ENCODE assay signal across 11 cellular contexts in the genomic region with DNA sequence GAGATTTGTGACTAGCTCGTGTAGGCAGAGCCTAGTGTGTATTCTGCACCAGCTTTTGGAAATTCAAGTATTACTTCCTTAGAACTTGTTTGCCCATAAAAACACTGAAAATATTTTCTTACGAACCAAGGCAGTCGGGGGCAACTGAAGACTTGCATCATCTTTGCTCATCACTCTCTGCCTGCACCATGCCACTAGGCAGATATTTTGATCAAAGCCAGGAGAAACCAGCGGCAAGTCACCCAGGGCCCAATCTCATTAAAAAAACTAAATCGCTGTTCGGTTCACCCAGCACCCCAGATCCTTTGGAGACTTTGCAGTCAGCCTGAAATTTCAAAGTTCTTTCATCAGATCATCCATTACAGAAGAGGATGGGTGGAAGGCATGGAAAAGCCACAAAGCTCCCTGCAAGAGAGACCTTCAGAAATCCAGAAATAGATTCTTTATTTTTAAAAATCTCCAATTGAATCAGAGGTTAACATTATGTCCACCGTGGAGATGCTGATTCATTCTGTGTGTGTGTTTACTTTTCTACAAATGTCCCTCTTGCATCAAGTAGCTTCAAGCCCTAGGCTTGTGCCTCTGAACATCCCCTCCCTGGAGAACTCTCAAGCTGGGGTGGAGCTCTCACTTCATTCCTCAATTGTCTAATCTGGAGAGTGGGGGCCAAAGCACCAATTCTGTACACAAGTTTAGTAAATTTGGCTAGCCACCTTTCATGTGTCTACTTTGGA.
DNase-seq lines count a peak whose midpoint lies in the region; ATAC-seq and TF ChIP-seq lines count a peak whose summit lies in the region.
"Had no signal": no experiment of that assay in that cellular context is flagged by ENCODE, and none has a peak within 500 bp of the region (broad histone marks: within the 10 kb centered on the region; RNA-seq: fewer than 3 reads in every experiment).

No MANE protein-coding gene starts in this region.

- peak overlapping the region; percentile 96 to 99 (median 98) for H3K27ac Mint-ChIP-seq in CD4-positive, CD25-positive, alpha-beta regulatory T cell
- peak overlapping the region; percentile 6 for H3K27ac Mint-ChIP-seq in mesothelial cell of epicardium

- H3K4me3 ChIP-seq in CD4-positive, CD25-positive, alpha-beta regulatory T cell (ENCODE audit: low read depth, low read length): peak overlapping the region; percentile 100
- no peak overlapping the region for H3K4me3 ChIP-seq in ascending aorta
- no peak overlapping the region for H3K4me3 ChIP-seq in testis
- no peak overlapping the region for H3K4me3 ChIP-seq in MG63

- H3K27ac ChIP-seq in CD4-positive, CD25-positive, alpha-beta regulatory T cell (ENCODE audit: insufficient read depth, low read length, poor library complexity, severe bottlenecking): peak overlapping the region; percentile 97
- H3K27ac ChIP-seq in ascending aorta: peak overlapping the region; percentile 21 to 84
- no peak overlapping the region for H3K27ac ChIP-seq in testis

- TF ChIP-seq CTCF in ascending aorta (IDR thresholded peaks at IDR 0.05): no peak
- no peak for TF ChIP-seq CTCF in mesothelial cell of epicardium (IDR thresholded peaks at IDR 0.05; ENCODE audit: unreplicated experiment)
- no peak for TF ChIP-seq CTCF in testis (IDR thresholded peaks at IDR 0.05)

- no peaks in the 10 kb centered on the region for H3K9me3 Mint-ChIP-seq in CD4-positive, CD25-positive, alpha-beta regulatory T cell
- no peaks in the 10 kb centered on the region for H3K9me3 Mint-ChIP-seq in mesothelial cell of epicardium

- no peaks in the 10 kb centered on the region for H3K9me3 ChIP-seq in CD4-positive, CD25-positive, alpha-beta regulatory T cell (ENCODE audit: control insufficient read depth in 2 of 2, low read length in 2 of 2)
- no peaks in the 10 kb centered on the region for H3K9me3 ChIP-seq in ascending aorta
- no peaks in the 10 kb centered on the region for H3K9me3 ChIP-seq in testis
- no peaks in the 10 kb centered on the region for H3K9me3 ChIP-seq in MG63

- peaks cover 100% of the 10 kb centered on the region for H3K4me1 ChIP-seq in CD4-positive, CD25-positive, alpha-beta regulatory T cell (ENCODE audit: control insufficient read depth, insufficient read depth, low read length, poor library complexity, severe bottlenecking)
- peaks cover 18 to 55% of the 10 kb centered on the region in 2 donors for H3K4me1 ChIP-seq in ascending aorta
- peaks cover 12% of the 10 kb centered on the region for H3K4me1 ChIP-seq in testis

- H3K27me3 Mint-ChIP-seq in CD4-positive, CD25-positive, alpha-beta regulatory T cell: no peaks in the 10 kb centered on the region
- no peaks in the 10 kb centered on the region for H3K27me3 Mint-ChIP-seq in mesothelial cell of epicardium (ENCODE audit: low read depth)

- no peak for TF ChIP-seq POLR2A in testis (IDR thresholded peaks at IDR 0.05)

- 74 to 85% methylated on average over 7 of the region's 7 CpGs for WGBS in testis, 2 donors

- H3K36me3 ChIP-seq in CD4-positive, CD25-positive, alpha-beta regulatory T cell (ENCODE audit: control insufficient read depth, insufficient read depth, low read length): peaks cover 71% of the 10 kb centered on the region
- peaks cover 0 to 13% of the 10 kb centered on the region in 2 donors for H3K36me3 ChIP-seq in ascending aorta
- H3K36me3 ChIP-seq in testis (ENCODE audit: low read depth, missing control alignments): no peaks in the 10 kb centered on the region
- H3K36me3 ChIP-seq in MG63: peaks cover 53% of the 10 kb centered on the region

- peaks cover 92% of the 10 kb centered on the region for H3K36me3 Mint-ChIP-seq in CD4-positive, CD25-positive, alpha-beta regulatory T cell
- no peaks in the 10 kb centered on the region for H3K36me3 Mint-ChIP-seq in mesothelial cell of epicardium

- intact Hi-C loops in ascending aorta (cut with DNase I): loop anchor here (5.0 kb wide), 2 partner anchors 57 to 302 kb away; no protein-coding TSS in a partner anchor
- intact Hi-C loops in testis (cut with DNase I; ENCODE audit: low total_unique reads): no loop called here

- H3K27me3 ChIP-seq in CD4-positive, CD25-positive, alpha-beta regulatory T cell (ENCODE audit: control insufficient read depth, insufficient read depth, low read length): no peaks in the 10 kb centered on the region
- H3K27me3 ChIP-seq in ascending aorta (no peaks in the 10 kb centered on the region), testis (no peaks in the 10 kb centered on the region), MG63 (no peaks in the 10 kb centered on the region)

- H3K4me3 Mint-ChIP-seq in CD4-positive, CD25-positive, alpha-beta regulatory T cell: peak overlapping the region; percentile 96 to 99 (median 98)
- no peak overlapping the region for H3K4me3 Mint-ChIP-seq in mesothelial cell of epicardium

- ATAC-seq in CD4-positive, CD25-positive, alpha-beta regulatory T cell (ENCODE audit: low read depth in 2 of 2): no peak
- ATAC-seq in HG02588 (IDR thresholded peaks at IDR 0.05; ENCODE audit: unreplicated experiment): no peak

- peaks cover 39 to 100% (median 86%) of the 10 kb centered on the region in 4 donors for H3K4me1 Mint-ChIP-seq in CD4-positive, CD25-positive, alpha-beta regulatory T cell
- peaks cover 45% of the 10 kb centered on the region for H3K4me1 Mint-ChIP-seq in mesothelial cell of epicardium

- DNase-seq in CD4-positive, CD25-positive, alpha-beta regulatory T cell: no peak
- DNase-seq in HT-29 (ENCODE audit: low spot score) (peak; percentile 38), ascending aorta (ENCODE audit: low spot score in 2 of 2) (no peak), mesothelial cell of epicardium (ENCODE audit: low spot score in 2 of 2, unreplicated experiment in 2 of 2) (no peak), testis (no peak), MG63 (no peak)
- no peak for DNase-seq in stimulated activated CD4-positive, alpha-beta T cell treated with anti-CD3 and anti-CD28 coated beads, Interleukin-2, amount 100 ng/mL, for 48 hours
- DNase-seq: GF-D8, left colon, NCI-H187 had no signal

Comparison
In these comparisons a context has a peak if more than half of its experiments do, and no peak if none do; other contexts are left out.
1. H3K27ac ChIP-seq: peak in CD4-positive, CD25-positive, alpha-beta regulatory T cell (single experiment) and ascending aorta (2 of 2); none in testis (0 of 2).